ENCODE assay signal across 22 cellular contexts in genomic region chr11:27018902-27019544, GRCh38. TPM values are rescaled to one million over a fixed set of nuclear protein-coding genes. Genes with fewer than 3 reads are reported as not detected.
DNase-seq lines count a peak whose midpoint lies in the region; ATAC-seq and TF ChIP-seq lines count a peak whose summit lies in the region.
"Had no signal": no experiment of that assay in that cellular context is flagged by ENCODE, and none has a peak within 500 bp of the region (broad histone marks: within the 10 kb centered on the region; RNA-seq: fewer than 3 reads in every experiment).

No MANE protein-coding gene starts in this region.

- H3K27ac ChIP-seq in heart right ventricle (no peak overlapping the region), left ventricle myocardium inferior (replicated peaks) (no peak overlapping the region), right cardiac atrium (ENCODE audit: low read length) (no peak overlapping the region), left lung (no peak overlapping the region)
- H3K27ac ChIP-seq: adrenal gland, transverse colon had no signal

- H3K9me3 ChIP-seq in heart right ventricle: no peaks in the 10 kb centered on the region
- no peaks in the 10 kb centered on the region for H3K9me3 ChIP-seq in left ventricle myocardium inferior (replicated peaks)
- no peaks in the 10 kb centered on the region for H3K9me3 ChIP-seq in right cardiac atrium (ENCODE audit: control insufficient read depth, low read length)
- no peaks in the 10 kb centered on the region for H3K9me3 ChIP-seq in left lung
- H3K9me3 ChIP-seq: adrenal gland, transverse colon had no signal

- ATAC-seq in heart right ventricle: peak in 7 of 8 donors; percentile 15 to 74 (median 43)
- ATAC-seq in right cardiac atrium: peak; percentile 51 to 89
- ATAC-seq in left lung: no peak
- ATAC-seq: natural killer cell had no signal

- TF ChIP-seq CTCF in heart right ventricle (IDR thresholded peaks at IDR 0.05): no peak
- TF ChIP-seq CTCF in left ventricle myocardium inferior (IDR thresholded peaks at IDR 0.05; ENCODE audit: borderline replicate concordance): no peak
- no peak for TF ChIP-seq CTCF in left lung (IDR thresholded peaks at IDR 0.05)

- H3K36me3 ChIP-seq in heart right ventricle (no peaks in the 10 kb centered on the region), left ventricle myocardium inferior (no peaks in the 10 kb centered on the region), left lung (no peaks in the 10 kb centered on the region)
- H3K36me3 ChIP-seq: adrenal gland, transverse colon had no signal

- H3K27me3 ChIP-seq in heart right ventricle: no peaks in the 10 kb centered on the region
- no peaks in the 10 kb centered on the region for H3K27me3 ChIP-seq in left ventricle myocardium inferior (ENCODE audit: low read depth)
- no peaks in the 10 kb centered on the region for H3K27me3 ChIP-seq in right cardiac atrium (ENCODE audit: control insufficient read depth, insufficient read depth)
- H3K27me3 ChIP-seq in left lung: no peaks in the 10 kb centered on the region
- H3K27me3 ChIP-seq: adrenal gland, transverse colon had no signal

- H3K4me3 ChIP-seq in heart right ventricle (no peak overlapping the region), left ventricle myocardium inferior (no peak overlapping the region), right cardiac atrium (ENCODE audit: low read length) (no peak overlapping the region), left lung (no peak overlapping the region)
- H3K4me3 ChIP-seq: adrenal gland, transverse colon had no signal

- intact Hi-C loops in heart right ventricle (cut with DNase I) (no loop called here), left ventricle myocardium inferior (cut with micrococcal nuclease) (no loop called here), right cardiac atrium (cut with DNase I) (no loop called here), left lung (cut with DNase I) (no loop called here)

- no peak for DNase-seq in heart right ventricle
- DNase-seq in left ventricle myocardium inferior: no peak
- peak; percentile 48 for DNase-seq in amniotic epithelial cell (ENCODE audit: low read depth)
- no peak for DNase-seq in right cardiac atrium
- DNase-seq in NCI-H1436 treated with DMSO at 0.1 percent for 48 hours (lab: John Stamatoyannopoulos, UW): no peak
- DNase-seq in NCI-H526 (lab: John Stamatoyannopoulos, UW): no peak
- no peak for DNase-seq in cortex of kidney (lab: John Stamatoyannopoulos, UW)
- no peak for DNase-seq in left lung
- DNase-seq: activated B cell treated with CpG ODN at 0.5 μM for 24 hours; activated naive CD4-positive, alpha-beta T cell treated with anti-CD3 and anti-CD28 coated beads for 36 hours; adrenal gland; CD4-positive, alpha-beta memory T cell; midbrain; natural killer cell; NCI-H1092 treated with DMSO at 0.1 percent for 48 hours; NCI-H2029; stimulated activated CD4-positive, alpha-beta T cell treated with anti-CD3 and anti-CD28 coated beads, Interleukin-2, amount 100 ng/mL, for 24 hours; transverse colon had no signal

- H3K4me1 ChIP-seq in heart right ventricle (no peaks in the 10 kb centered on the region), left ventricle myocardium inferior (no peaks in the 10 kb centered on the region), right cardiac atrium (ENCODE audit: control insufficient read depth, insufficient read depth, low read length) (no peaks in the 10 kb centered on the region), left lung (no peaks in the 10 kb centered on the region)
- H3K4me1 ChIP-seq: adrenal gland, transverse colon had no signal

RNA-seq across cellular contexts. Expression of gene BBOX1, which starts 21.6 kb away (rescaled TPM):
- total RNA-seq in heart right ventricle (under 1 TPM in 1 of 10 donors, not detected in 9; 0.25 TPM), left ventricle myocardium inferior (not detected), right cardiac atrium (not detected), left lung (under 1 TPM in 1 of 2 donors, not detected in 1; 0.34 TPM)
- polyA plus RNA-seq in heart right ventricle (not detected), right cardiac atrium (0.16 TPM)
- total RNA-seq: activated B cell treated with CpG ODN at 0.5 μM for 24 hours; activated naive CD4-positive, alpha-beta T cell treated with anti-CD3 and anti-CD28 coated beads for 36 hours; CD4-positive, alpha-beta memory T cell; dermis microvascular lymphatic vessel endothelial cell; M059J; natural killer cell; OCI-LY7; omental fat pad; transverse colon had no signal
- polyA plus RNA-seq: adrenal gland; CD4-positive, alpha-beta memory T cell had no signal

RNA-seq across cellular contexts. Expression of gene FIBIN, which starts 25.1 kb away (rescaled TPM):
- total RNA-seq in heart right ventricle (10 to 100 TPM in 1 of 10 donors, 1 to 10 TPM in 9; 3.5 to 13.8 (median 6.8) TPM), left ventricle myocardium inferior (10.5 TPM), right cardiac atrium (10 to 100 TPM in 2 of 4 donors, 1 to 10 TPM in 2; 7.3 to 19.8 (median 10.4) TPM), left lung (10 to 100 TPM; 13.5 to 18.5 TPM)
- polyA plus RNA-seq in heart right ventricle (1 to 10 TPM; 5.1 TPM), right cardiac atrium (15.2 TPM)
- total RNA-seq: activated B cell treated with CpG ODN at 0.5 μM for 24 hours; activated naive CD4-positive, alpha-beta T cell treated with anti-CD3 and anti-CD28 coated beads for 36 hours; CD4-positive, alpha-beta memory T cell; dermis microvascular lymphatic vessel endothelial cell; natural killer cell; OCI-LY7 had no signal
- polyA plus RNA-seq: CD4-positive, alpha-beta memory T cell had no signal
